In genomic region chr2:73233932-73234832, GRCh38 we compare ENCODE assay signal across 8 cellular contexts. TPM values are rescaled to one million over a fixed set of nuclear protein-coding genes. Genes with fewer than 3 reads are reported as not detected.
DNase-seq lines count a peak whose midpoint lies in the region; ATAC-seq, FAIRE-seq and TF ChIP-seq lines count a peak whose summit lies in the region.

TSS of gene CCT7 (plus strand) at chr2:73234308. CDS start at chr2:73234379, 71 bp downstream.

- H3K4me1 ChIP-seq in kidney (ENCODE audit: control insufficient read depth in 1 of 2, insufficient read depth in 1 of 2, low read depth in 1 of 2, low read length in 2 of 2): peaks cover 11 to 20% of the 10 kb centered on the region in 2 donors

- peak within 1 kb of the TSS; percentile 89 to 90 for H3K27ac ChIP-seq in kidney (ENCODE audit: low read depth in 2 of 2, low read length in 2 of 2)

- TF ChIP-seq CTCF in kidney (IDR thresholded peaks at IDR 0.05; ENCODE audit: borderline replicate concordance, extremely low read depth, insufficient read depth): no peak

- peak; percentile 98 for TF ChIP-seq POLR2A in GM19099 (IDR thresholded peaks at IDR 0.05; ENCODE audit: extremely low read depth, insufficient read length, low read depth)

- peak within 1 kb of the TSS; percentile 85 to 96 for H3K9ac ChIP-seq in kidney (ENCODE audit: low read length in 2 of 2)

- H3K4me3 ChIP-seq in kidney (ENCODE audit: low read length in 2 of 2): peak within 1 kb of the TSS; percentile 98

- ATAC-seq in HG03378 (IDR thresholded peaks at IDR 0.05; ENCODE audit: unreplicated experiment): peak; percentile 60

- peaks cover 2 to 15% of the 10 kb centered on the region in 2 donors for H3K36me3 ChIP-seq in kidney (ENCODE audit: control insufficient read depth in 1 of 2, insufficient read depth in 2 of 2, low read length in 2 of 2)

- intact Hi-C loops in kidney (cut with DNase I): no loop called here

- H3K9me3 ChIP-seq in kidney (ENCODE audit: control insufficient read depth in 1 of 2, low read length in 2 of 2): no peaks in the 10 kb centered on the region

- DNase-seq in AG20443 (ENCODE audit: low spot score) (peak; percentile 91), NCI-H460 (ENCODE audit: extremely low read depth, low read depth) (peak; percentile 90), cerebellar cortex (ENCODE audit: low spot score) (peak; percentile 96), kidney (peak; percentile 94)
- DNase-seq in activated CD4-positive, CD25-positive, alpha-beta regulatory T cell treated with anti-CD3 and anti-CD28 coated beads, Interleukin-2, amount 50 U/mL, for 72 hours: peak; percentile 79
- peak; percentile 67 to 71 for DNase-seq in stimulated activated CD4-positive, alpha-beta T cell treated with anti-CD3 and anti-CD28 coated beads, Interleukin-15, amount 100 ng/mL, for 1 hour (ENCODE audit: low read depth in 1 of 2, low spot score in 1 of 2)

- no peak for FAIRE-seq in kidney (lab: Jason Lieb, UNC)

RNA-seq across cellular contexts. Expression of gene CCT7, which starts in this region (rescaled TPM):
- 538 and 560 TPM in 2 replicates for total RNA-seq in NCI-H460 (2014; rRNA removed; shearing (Covaris generic))
- 568 and 795 TPM in 2 replicates for polyA plus RNA-seq in NCI-H460 (2014; cell fraction: nucleus; rRNA removed)
- total RNA-seq in kidney: 164 TPM
- polyA plus RNA-seq in kidney (ENCODE audit: insufficient read depth, low read depth, low replicate concordance): 173 TPM

Comparison
In these comparisons a context has a peak if more than half of its experiments do, and no peak if none do; other contexts are left out.
1. Peak in every context shown above with its lines: DNase-seq, ATAC-seq, H3K4me3 ChIP-seq and H3K27ac ChIP-seq.